Comparison of ENCODE assay signal across 11 cellular contexts in the genomic region with DNA sequence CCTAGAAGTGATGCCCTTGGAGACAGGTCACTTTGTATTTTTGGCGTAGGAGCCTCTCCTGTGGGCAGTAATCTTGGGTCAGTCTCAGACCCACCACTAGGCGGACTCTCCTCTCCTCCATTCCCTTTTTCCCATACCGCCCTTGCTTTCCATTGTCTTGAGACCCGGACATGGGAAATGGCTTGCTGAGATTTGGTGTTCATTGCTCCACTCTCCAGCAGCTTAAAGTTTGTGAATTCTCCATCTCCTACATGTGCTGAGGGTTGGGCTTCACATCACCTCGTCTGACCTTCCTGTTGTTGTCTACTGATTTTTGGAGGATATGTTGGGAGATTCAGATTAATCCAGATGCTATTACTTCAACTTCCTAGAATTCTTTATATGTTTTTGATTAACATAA.
DNase-seq lines count a peak whose midpoint lies in the region; ATAC-seq, FAIRE-seq and TF ChIP-seq lines count a peak whose summit lies in the region.
"Had no signal": no experiment of that assay in that cellular context is flagged by ENCODE, and none has a peak within 500 bp of the region (broad histone marks: within the 10 kb centered on the region; RNA-seq: fewer than 3 reads in every experiment).

No MANE protein-coding gene starts in this region.

- no peaks in the 10 kb centered on the region for H3K79me2 ChIP-seq in keratinocyte (ENCODE audit: control insufficient read depth, insufficient read depth, low read length)

- H3K4me2 ChIP-seq in keratinocyte (ENCODE audit: control insufficient read depth, extremely low read depth, insufficient read depth, low read depth, low read length), result no peak overlapping the region

- H3K27me3 Mint-ChIP-seq in stimulated activated naive CD8-positive, alpha-beta T cell treated with anti-CD3 and anti-CD28 coated beads, Interleukin-15, amount 100 ng/mL, for 72 hours, result peaks cover 2% of the 10 kb centered on the region

- FAIRE-seq in keratinocyte (lab: Jason Lieb, UNC), result no peak
- FAIRE-seq: colon had no signal

- no peak overlapping the region for H3K27ac Mint-ChIP-seq in stimulated activated naive CD8-positive, alpha-beta T cell treated with anti-CD3 and anti-CD28 coated beads, Interleukin-15, amount 100 ng/mL, for 72 hours

- H3K36me3 ChIP-seq in H7 (replicated peaks; ENCODE audit: control insufficient read depth, insufficient read depth, low read length) (no peaks in the 10 kb centered on the region), keratinocyte (ENCODE audit: control insufficient read depth in 2 of 2, extremely low read depth in 1 of 2, insufficient read depth in 2 of 2, low read length in 2 of 2) (no peaks in the 10 kb centered on the region)
- no peaks in the 10 kb centered on the region for H3K36me3 ChIP-seq in effector memory CD4-positive, alpha-beta T cell (ENCODE audit: control insufficient read depth, insufficient read depth, low read length)

- peak; percentile 41 for TF ChIP-seq CTCF in AG10803 (conservative IDR thresholded peaks at IDR 0.05; ENCODE audit: low read length)
- peak; percentile 57 to 64 (median 58) for TF ChIP-seq CTCF in keratinocyte (optimal IDR thresholded peaks at IDR 0.05 in 1 of 3, IDR thresholded peaks at IDR 0.05 in 1 of 3, conservative IDR thresholded peaks at IDR 0.05 in 1 of 3; ENCODE audit: extremely low read depth in 1 of 3, insufficient read depth in 2 of 3, low read length in 3 of 3)

- H3K9me3 ChIP-seq in keratinocyte (ENCODE audit: control insufficient read depth, low read depth, low read length), result no peaks in the 10 kb centered on the region
- H3K9me3 ChIP-seq in effector memory CD4-positive, alpha-beta T cell (ENCODE audit: control insufficient read depth, low read length), result no peaks in the 10 kb centered on the region

- no peak overlapping the region for H3K9ac ChIP-seq in keratinocyte (ENCODE audit: control insufficient read depth, extremely low read depth, insufficient read depth, low read length)

- H2AFZ ChIP-seq in keratinocyte (ENCODE audit: control insufficient read depth, low read length), result no peak overlapping the region

- H3K4me1 ChIP-seq in keratinocyte (ENCODE audit: control insufficient read depth, extremely low read depth, insufficient read depth, low read length), result peaks cover 6% of the 10 kb centered on the region
- H3K4me1 ChIP-seq in effector memory CD4-positive, alpha-beta T cell (ENCODE audit: control insufficient read depth, insufficient read depth, low read length, poor library complexity, severe bottlenecking), result no peaks in the 10 kb centered on the region

- dilution Hi-C loops in keratinocyte (cut with MboI; ENCODE audit: extremely low pct_ligation_motif_present, low sequenced_read_pairs), result no loop called here

- H3K4me3 Mint-ChIP-seq in stimulated activated naive CD8-positive, alpha-beta T cell treated with anti-CD3 and anti-CD28 coated beads, Interleukin-15, amount 100 ng/mL, for 72 hours, result no peak overlapping the region

- DNase-seq in AG10803 (ENCODE audit: low read depth) (no peak), H7 (peak; percentile 81), keratinocyte (ENCODE audit: low read depth, low spot score) (no peak), NCI-H1092 (lab: John Stamatoyannopoulos, UW) (no peak)
- DNase-seq in effector memory CD4-positive, alpha-beta T cell, result no peak
- DNase-seq in stimulated activated naive CD8-positive, alpha-beta T cell treated with anti-CD3 and anti-CD28 coated beads, Interleukin-15, amount 100 ng/mL, for 72 hours, result no peak
- DNase-seq: activated CD4-positive, alpha-beta T cell treated with anti-CD3 and anti-CD28 coated beads, Interleukin-2, amount 50 U/mL, for 1 hour; NCI-H345 had no signal

- H3K27me3 ChIP-seq in H7 (ENCODE audit: control insufficient read depth, insufficient read depth, low read length) (no peaks in the 10 kb centered on the region), keratinocyte (ENCODE audit: control insufficient read depth, extremely low read depth, insufficient read depth, low read length) (no peaks in the 10 kb centered on the region)
- H3K27me3 ChIP-seq in effector memory CD4-positive, alpha-beta T cell (replicated peaks; ENCODE audit: control insufficient read depth, insufficient read depth, low read length, poor library complexity, severe bottlenecking), result no peaks in the 10 kb centered on the region

- no peaks in the 10 kb centered on the region for H3K9me3 Mint-ChIP-seq in stimulated activated naive CD8-positive, alpha-beta T cell treated with anti-CD3 and anti-CD28 coated beads, Interleukin-15, amount 100 ng/mL, for 72 hours

- no peaks in the 10 kb centered on the region for H3K4me1 Mint-ChIP-seq in stimulated activated naive CD8-positive, alpha-beta T cell treated with anti-CD3 and anti-CD28 coated beads, Interleukin-15, amount 100 ng/mL, for 72 hours

- ATAC-seq in SK-N-SH treated with all-trans-retinoic acid at 6 μM for 48 hours, result peak; percentile 77
- no peak for ATAC-seq in GM18861 (IDR thresholded peaks at IDR 0.05; ENCODE audit: unreplicated experiment)
- no peak for ATAC-seq in stimulated activated naive CD8-positive, alpha-beta T cell treated with anti-CD3 and anti-CD28 coated beads, Interleukin-15, amount 100 ng/mL, for 72 hours

- no peak overlapping the region for H3K4me3 ChIP-seq in AG10803 (ENCODE audit: low read length)
- H3K4me3 ChIP-seq in H7 (ENCODE audit: insufficient read depth, low read depth, low read length), result no peak overlapping the region
- H3K4me3 ChIP-seq in keratinocyte (ENCODE audit: control insufficient read depth in 2 of 3, extremely low read depth in 1 of 3, insufficient read depth in 2 of 3, low read depth in 1 of 3, low read length in 3 of 3), result no peak overlapping the region
- no peak overlapping the region for H3K4me3 ChIP-seq in effector memory CD4-positive, alpha-beta T cell (ENCODE audit: insufficient read depth, low read depth, low read length, poor library complexity, severe bottlenecking)

- H3K9me1 ChIP-seq in keratinocyte (ENCODE audit: control insufficient read depth, extremely low read depth, insufficient read depth, low read length), result no peaks in the 10 kb centered on the region

- no peaks in the 10 kb centered on the region for H4K20me1 ChIP-seq in keratinocyte (ENCODE audit: control insufficient read depth, extremely low read depth, insufficient read depth, low read length)

- no peak overlapping the region for H3K27ac ChIP-seq in keratinocyte (ENCODE audit: control insufficient read depth, insufficient read depth, low read length)
- H3K27ac ChIP-seq in effector memory CD4-positive, alpha-beta T cell (ENCODE audit: insufficient read depth, low read length, poor library complexity, severe bottlenecking), result no peak overlapping the region

TF ChIP-seq in SK-N-SH treated with all-trans-retinoic acid at 6 μM for 48 hours, 23 proteins besides CTCF, POLR2A, EP300 and RAD21 (continues in another document):
- no peak for TF ChIP-seq ISL1 (CRISPR knock-in tag; IDR thresholded peaks at IDR 0.05)
- TF ChIP-seq ZC3H10 (CRISPR knock-in tag; IDR thresholded peaks at IDR 0.05), result no peak
- no peak for TF ChIP-seq POU6F1 (CRISPR knock-in tag; IDR thresholded peaks at IDR 0.05; ENCODE audit: borderline replicate concordance, low read depth)
- no peak for TF ChIP-seq OSR1 (CRISPR knock-in tag; IDR thresholded peaks at IDR 0.05)
- no peak for TF ChIP-seq PPARA (CRISPR knock-in tag; IDR thresholded peaks at IDR 0.05; ENCODE audit: borderline replicate concordance)
- no peak for TF ChIP-seq SNAI2 (CRISPR knock-in tag; IDR thresholded peaks at IDR 0.05)
- no peak for TF ChIP-seq ZNF8 (CRISPR knock-in tag; IDR thresholded peaks at IDR 0.05)
- TF ChIP-seq BACH2 (CRISPR knock-in tag; IDR thresholded peaks at IDR 0.05; ENCODE audit: borderline replicate concordance), result no peak
- TF ChIP-seq, protein P1, sequence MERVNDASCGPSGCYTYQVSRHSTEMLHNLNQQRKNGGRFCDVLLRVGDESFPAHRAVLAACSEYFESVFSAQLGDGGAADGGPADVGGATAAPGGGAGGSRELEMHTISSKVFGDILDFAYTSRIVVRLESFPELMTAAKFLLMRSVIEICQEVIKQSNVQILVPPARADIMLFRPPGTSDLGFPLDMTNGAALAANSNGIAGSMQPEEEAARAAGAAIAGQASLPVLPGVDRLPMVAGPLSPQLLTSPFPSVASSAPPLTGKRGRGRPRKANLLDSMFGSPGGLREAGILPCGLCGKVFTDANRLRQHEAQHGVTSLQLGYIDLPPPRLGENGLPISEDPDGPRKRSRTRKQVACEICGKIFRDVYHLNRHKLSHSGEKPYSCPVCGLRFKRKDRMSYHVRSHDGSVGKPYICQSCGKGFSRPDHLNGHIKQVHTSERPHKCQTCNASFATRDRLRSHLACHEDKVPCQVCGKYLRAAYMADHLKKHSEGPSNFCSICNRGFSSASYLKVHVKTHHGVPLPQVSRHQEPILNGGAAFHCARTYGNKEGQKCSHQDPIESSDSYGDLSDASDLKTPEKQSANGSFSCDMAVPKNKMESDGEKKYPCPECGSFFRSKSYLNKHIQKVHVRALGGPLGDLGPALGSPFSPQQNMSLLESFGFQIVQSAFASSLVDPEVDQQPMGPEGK (CRISPR knock-in tag; IDR thresholded peaks at IDR 0.05; ENCODE audit: borderline replicate concordance), result no peak
- no peak for TF ChIP-seq ZFP30 (CRISPR knock-in tag; IDR thresholded peaks at IDR 0.05)
- no peak for TF ChIP-seq GLIS3 (CRISPR knock-in tag; IDR thresholded peaks at IDR 0.05)
- no peak for TF ChIP-seq ARNTL (CRISPR knock-in tag; IDR thresholded peaks at IDR 0.05; ENCODE audit: borderline replicate concordance, low read depth)
